Comparison of ENCODE assay signal across 1 cellular context in the genomic region with DNA sequence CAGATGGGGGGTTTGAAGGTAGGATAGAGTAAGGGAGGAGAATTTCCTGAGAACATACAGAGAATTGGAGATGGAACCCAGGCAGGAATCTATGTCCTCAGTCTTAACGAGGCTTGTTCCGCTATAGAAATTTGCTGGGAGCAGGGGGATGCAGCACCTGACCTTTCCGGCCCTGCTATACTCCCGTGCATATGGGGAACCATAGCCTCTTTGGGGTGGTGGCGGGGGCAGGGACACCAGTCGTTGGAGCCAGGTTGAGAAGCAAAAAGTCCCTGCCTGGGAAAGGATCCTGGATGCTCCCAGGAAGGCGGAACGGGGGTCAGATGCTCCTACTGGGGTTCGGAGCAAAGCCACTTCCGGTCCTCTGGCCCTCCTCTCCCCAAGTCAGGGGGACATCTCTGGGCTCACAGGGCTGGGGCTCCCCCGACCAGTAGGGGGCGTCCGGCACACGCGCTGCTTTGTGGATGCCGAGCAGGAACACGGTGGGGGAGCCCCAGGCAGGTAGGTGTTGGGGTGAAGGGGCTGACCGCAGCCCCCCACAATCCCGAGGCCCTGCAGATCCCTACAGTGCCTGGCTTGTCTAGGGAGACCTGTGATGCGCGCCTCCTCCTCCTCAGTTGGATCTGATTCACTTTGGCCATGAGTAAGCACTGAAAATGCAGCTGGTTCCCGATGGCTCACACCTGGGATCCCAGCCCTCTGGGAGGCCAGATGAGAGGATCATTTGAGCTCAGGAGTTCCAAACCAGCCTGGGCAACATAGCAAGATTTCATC.
TF ChIP-seq lines count a peak whose summit lies in the region.

No MANE protein-coding gene starts in this region.

TF ChIP-seq in HepG2, 621 proteins besides CTCF, POLR2A, EP300 and RAD21 (continued from another document and continues in another):
- TF ChIP-seq, protein P1, sequence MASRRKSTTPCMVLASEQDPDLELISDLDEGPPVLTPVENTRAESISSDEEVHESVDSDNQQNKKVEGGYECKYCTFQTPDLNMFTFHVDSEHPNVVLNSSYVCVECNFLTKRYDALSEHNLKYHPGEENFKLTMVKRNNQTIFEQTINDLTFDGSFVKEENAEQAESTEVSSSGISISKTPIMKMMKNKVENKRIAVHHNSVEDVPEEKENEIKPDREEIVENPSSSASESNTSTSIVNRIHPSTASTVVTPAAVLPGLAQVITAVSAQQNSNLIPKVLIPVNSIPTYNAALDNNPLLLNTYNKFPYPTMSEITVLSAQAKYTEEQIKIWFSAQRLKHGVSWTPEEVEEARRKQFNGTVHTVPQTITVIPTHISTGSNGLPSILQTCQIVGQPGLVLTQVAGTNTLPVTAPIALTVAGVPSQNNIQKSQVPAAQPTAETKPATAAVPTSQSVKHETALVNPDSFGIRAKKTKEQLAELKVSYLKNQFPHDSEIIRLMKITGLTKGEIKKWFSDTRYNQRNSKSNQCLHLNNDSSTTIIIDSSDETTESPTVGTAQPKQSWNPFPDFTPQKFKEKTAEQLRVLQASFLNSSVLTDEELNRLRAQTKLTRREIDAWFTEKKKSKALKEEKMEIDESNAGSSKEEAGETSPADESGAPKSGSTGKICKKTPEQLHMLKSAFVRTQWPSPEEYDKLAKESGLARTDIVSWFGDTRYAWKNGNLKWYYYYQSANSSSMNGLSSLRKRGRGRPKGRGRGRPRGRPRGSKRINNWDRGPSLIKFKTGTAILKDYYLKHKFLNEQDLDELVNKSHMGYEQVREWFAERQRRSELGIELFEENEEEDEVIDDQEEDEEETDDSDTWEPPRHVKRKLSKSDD (CRISPR knock-in tag; IDR thresholded peaks at IDR 0.05; ENCODE audit: low read depth), result no peak
- TF ChIP-seq ZNF230 (CRISPR knock-in tag; IDR thresholded peaks at IDR 0.05) (no peak), RBFOX2 (IDR thresholded peaks at IDR 0.05; ENCODE audit: low read depth, low read length) (no peak), BCL6 (CRISPR knock-in tag; IDR thresholded peaks at IDR 0.05) (no peak), SIX4 (CRISPR knock-in tag; IDR thresholded peaks at IDR 0.05) (no peak), HNRNPK (IDR thresholded peaks at IDR 0.05; ENCODE audit: low read depth, low read length, poor library complexity, severe bottlenecking) (no peak), ZNF788 (CRISPR knock-in tag; IDR thresholded peaks at IDR 0.05; ENCODE audit: borderline replicate concordance) (peak; percentile 46; the same call in 1 of the 2 replicates), ARNT (IDR thresholded peaks at IDR 0.05) (no peak), ZNF678 (CRISPR knock-in tag; IDR thresholded peaks at IDR 0.05) (no peak), ZNF674 (CRISPR knock-in tag; IDR thresholded peaks at IDR 0.05; ENCODE audit: low read depth) (no peak), ZNF136 (CRISPR knock-in tag; IDR thresholded peaks at IDR 0.05; ENCODE audit: low read depth) (no peak), SIN3B (IDR thresholded peaks at IDR 0.05; ENCODE audit: low read length) (no peak), TBL1XR1 (IDR thresholded peaks at IDR 0.05; ENCODE audit: borderline replicate concordance, low read length, partially characterized antibody) (no peak), PREB (CRISPR knock-in tag; IDR thresholded peaks at IDR 0.05) (no peak), ZKSCAN1 (IDR thresholded peaks at IDR 0.05; ENCODE audit: low read length) (no peak), FOXO1 (CRISPR knock-in tag; IDR thresholded peaks at IDR 0.05) (no peak), POGZ (CRISPR knock-in tag; IDR thresholded peaks at IDR 0.05) (no peak), ZNF160 (CRISPR knock-in tag; IDR thresholded peaks at IDR 0.05) (no peak), HNRNPLL (IDR thresholded peaks at IDR 0.05; ENCODE audit: low read depth, low read length, poor library complexity, severe bottlenecking) (peak; percentile 33), ZNF768 (CRISPR knock-in tag; IDR thresholded peaks at IDR 0.05) (0 out of 2 replicates have a peak, but pooled peaks have one; percentile 43), ZNF775 (CRISPR knock-in tag; IDR thresholded peaks at IDR 0.05; ENCODE audit: borderline replicate concordance) (no peak), ZNF503 (CRISPR knock-in tag; IDR thresholded peaks at IDR 0.05) (no peak), THAP11 (CRISPR knock-in tag; IDR thresholded peaks at IDR 0.05) (peak; percentile 35; the same call in 1 of the 2 replicates), ETV5 (CRISPR knock-in tag; IDR thresholded peaks at IDR 0.05; ENCODE audit: borderline replicate concordance) (peak; percentile 70), PHB2 (IDR thresholded peaks at IDR 0.05; ENCODE audit: partially characterized antibody) (no peak), KLF11 (CRISPR knock-in tag; IDR thresholded peaks at IDR 0.05) (no peak), ZSCAN25 (CRISPR knock-in tag; IDR thresholded peaks at IDR 0.05) (no peak), ZNF512 (CRISPR knock-in tag; IDR thresholded peaks at IDR 0.05) (no peak), HIVEP1 (CRISPR knock-in tag; IDR thresholded peaks at IDR 0.05) (no peak), MAF1 (CRISPR knock-in tag; IDR thresholded peaks at IDR 0.05; ENCODE audit: borderline replicate concordance) (no peak), SP5 (CRISPR knock-in tag; IDR thresholded peaks at IDR 0.05; ENCODE audit: borderline replicate concordance, low read depth) (no peak)
- TF ChIP-seq, protein P2, sequence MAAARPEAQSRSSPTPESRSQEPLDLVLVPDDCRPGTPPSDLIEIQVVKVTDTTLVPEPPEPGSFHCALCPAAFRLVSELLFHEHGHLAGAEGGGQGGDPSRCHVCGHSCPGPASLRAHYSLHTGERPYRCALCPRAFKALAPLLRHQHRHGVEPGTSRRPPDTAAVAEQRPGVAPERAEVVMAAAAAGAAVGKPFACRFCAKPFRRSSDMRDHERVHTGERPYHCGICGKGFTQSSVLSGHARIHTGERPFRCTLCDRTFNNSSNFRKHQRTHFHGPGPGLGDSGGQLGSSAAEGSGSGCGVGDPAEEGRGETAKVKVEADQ (CRISPR knock-in tag; IDR thresholded peaks at IDR 0.05; ENCODE audit: borderline replicate concordance), result no peak; the same call in 1 of the 2 replicates
- TF ChIP-seq, protein P3, sequence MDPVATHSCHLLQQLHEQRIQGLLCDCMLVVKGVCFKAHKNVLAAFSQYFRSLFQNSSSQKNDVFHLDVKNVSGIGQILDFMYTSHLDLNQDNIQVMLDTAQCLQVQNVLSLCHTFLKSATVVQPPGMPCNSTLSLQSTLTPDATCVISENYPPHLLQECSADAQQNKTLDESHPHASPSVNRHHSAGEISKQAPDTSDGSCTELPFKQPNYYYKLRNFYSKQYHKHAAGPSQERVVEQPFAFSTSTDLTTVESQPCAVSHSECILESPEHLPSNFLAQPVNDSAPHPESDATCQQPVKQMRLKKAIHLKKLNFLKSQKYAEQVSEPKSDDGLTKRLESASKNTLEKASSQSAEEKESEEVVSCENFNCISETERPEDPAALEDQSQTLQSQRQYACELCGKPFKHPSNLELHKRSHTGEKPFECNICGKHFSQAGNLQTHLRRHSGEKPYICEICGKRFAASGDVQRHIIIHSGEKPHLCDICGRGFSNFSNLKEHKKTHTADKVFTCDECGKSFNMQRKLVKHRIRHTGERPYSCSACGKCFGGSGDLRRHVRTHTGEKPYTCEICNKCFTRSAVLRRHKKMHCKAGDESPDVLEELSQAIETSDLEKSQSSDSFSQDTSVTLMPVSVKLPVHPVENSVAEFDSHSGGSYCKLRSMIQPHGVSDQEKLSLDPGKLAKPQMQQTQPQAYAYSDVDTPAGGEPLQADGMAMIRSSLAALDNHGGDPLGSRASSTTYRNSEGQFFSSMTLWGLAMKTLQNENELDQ (CRISPR knock-in tag; IDR thresholded peaks at IDR 0.05; ENCODE audit: borderline replicate concordance), result no peak
- TF ChIP-seq, protein P4, sequence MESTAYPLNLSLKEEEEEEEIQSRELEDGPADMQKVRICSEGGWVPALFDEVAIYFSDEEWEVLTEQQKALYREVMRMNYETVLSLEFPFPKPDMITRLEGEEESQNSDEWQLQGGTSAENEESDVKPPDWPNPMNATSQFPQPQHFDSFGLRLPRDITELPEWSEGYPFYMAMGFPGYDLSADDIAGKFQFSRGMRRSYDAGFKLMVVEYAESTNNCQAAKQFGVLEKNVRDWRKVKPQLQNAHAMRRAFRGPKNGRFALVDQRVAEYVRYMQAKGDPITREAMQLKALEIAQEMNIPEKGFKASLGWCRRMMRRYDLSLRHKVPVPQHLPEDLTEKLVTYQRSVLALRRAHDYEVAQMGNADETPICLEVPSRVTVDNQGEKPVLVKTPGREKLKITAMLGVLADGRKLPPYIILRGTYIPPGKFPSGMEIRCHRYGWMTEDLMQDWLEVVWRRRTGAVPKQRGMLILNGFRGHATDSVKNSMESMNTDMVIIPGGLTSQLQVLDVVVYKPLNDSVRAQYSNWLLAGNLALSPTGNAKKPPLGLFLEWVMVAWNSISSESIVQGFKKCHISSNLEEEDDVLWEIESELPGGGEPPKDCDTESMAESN (CRISPR knock-in tag; conservative IDR thresholded peaks at IDR 0.05), result 0 out of 2 replicates have a peak, but pooled peaks have one; percentile 62
- TF ChIP-seq, protein P5, sequence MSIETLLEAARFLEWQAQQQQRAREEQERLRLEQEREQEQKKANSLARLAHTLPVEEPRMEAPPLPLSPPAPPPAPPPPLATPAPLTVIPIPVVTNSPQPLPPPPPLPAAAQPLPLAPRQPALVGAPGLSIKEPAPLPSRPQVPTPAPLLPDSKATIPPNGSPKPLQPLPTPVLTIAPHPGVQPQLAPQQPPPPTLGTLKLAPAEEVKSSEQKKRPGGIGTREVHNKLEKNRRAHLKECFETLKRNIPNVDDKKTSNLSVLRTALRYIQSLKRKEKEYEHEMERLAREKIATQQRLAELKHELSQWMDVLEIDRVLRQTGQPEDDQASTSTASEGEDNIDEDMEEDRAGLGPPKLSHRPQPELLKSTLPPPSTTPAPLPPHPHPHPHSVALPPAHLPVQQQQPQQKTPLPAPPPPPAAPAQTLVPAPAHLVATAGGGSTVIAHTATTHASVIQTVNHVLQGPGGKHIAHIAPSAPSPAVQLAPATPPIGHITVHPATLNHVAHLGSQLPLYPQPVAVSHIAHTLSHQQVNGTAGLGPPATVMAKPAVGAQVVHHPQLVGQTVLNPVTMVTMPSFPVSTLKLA (IDR thresholded peaks at IDR 0.05), result no peak
- TF ChIP-seq, protein P6, sequence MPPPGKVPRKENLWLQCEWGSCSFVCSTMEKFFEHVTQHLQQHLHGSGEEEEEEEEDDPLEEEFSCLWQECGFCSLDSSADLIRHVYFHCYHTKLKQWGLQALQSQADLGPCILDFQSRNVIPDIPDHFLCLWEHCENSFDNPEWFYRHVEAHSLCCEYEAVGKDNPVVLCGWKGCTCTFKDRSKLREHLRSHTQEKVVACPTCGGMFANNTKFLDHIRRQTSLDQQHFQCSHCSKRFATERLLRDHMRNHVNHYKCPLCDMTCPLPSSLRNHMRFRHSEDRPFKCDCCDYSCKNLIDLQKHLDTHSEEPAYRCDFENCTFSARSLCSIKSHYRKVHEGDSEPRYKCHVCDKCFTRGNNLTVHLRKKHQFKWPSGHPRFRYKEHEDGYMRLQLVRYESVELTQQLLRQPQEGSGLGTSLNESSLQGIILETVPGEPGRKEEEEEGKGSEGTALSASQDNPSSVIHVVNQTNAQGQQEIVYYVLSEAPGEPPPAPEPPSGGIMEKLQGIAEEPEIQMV (CRISPR knock-in tag; IDR thresholded peaks at IDR 0.05; ENCODE audit: low read depth), result no peak
- TF ChIP-seq, protein P7, sequence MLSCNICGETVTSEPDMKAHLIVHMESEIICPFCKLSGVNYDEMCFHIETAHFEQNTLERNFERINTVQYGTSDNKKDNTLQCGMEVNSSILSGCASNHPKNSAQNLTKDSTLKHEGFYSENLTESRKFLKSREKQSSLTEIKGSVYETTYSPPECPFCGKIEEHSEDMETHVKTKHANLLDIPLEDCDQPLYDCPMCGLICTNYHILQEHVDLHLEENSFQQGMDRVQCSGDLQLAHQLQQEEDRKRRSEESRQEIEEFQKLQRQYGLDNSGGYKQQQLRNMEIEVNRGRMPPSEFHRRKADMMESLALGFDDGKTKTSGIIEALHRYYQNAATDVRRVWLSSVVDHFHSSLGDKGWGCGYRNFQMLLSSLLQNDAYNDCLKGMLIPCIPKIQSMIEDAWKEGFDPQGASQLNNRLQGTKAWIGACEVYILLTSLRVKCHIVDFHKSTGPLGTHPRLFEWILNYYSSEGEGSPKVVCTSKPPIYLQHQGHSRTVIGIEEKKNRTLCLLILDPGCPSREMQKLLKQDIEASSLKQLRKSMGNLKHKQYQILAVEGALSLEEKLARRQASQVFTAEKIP (CRISPR knock-in tag; IDR thresholded peaks at IDR 0.05; ENCODE audit: borderline replicate concordance), result no peak
